ENCODE assay signal across 8 cellular contexts in genomic region chr14:56580317-56580711, GRCh38. TPM values are rescaled to one million over a fixed set of nuclear protein-coding genes. Genes with fewer than 3 reads are reported as not detected.
DNase-seq lines count a peak whose midpoint lies in the region; ATAC-seq and TF ChIP-seq lines count a peak whose summit lies in the region.

No MANE protein-coding gene starts in this region.

- no peak overlapping the region for H4K91ac ChIP-seq in trophoblast cell (ENCODE audit: low read depth, low read length)

- peak overlapping the region; percentile 98 for H2BK120ac ChIP-seq in trophoblast cell (ENCODE audit: insufficient read depth, low read length, poor library complexity)

- peak overlapping the region; percentile 98 for H3K18ac ChIP-seq in trophoblast cell (ENCODE audit: low read length)

- H4K12ac ChIP-seq in trophoblast cell (ENCODE audit: low read depth, low read length), result no peak overlapping the region

- peaks cover 32% of the 10 kb centered on the region for H3K4me1 Mint-ChIP-seq in activated CD4-positive, alpha-beta T cell treated with anti-CD3 and anti-CD28 coated beads, Interleukin-2, amount 10 ng/mL, durations not matched to agents 7 days and 5 days
- peaks cover 9% of the 10 kb centered on the region for H3K4me1 Mint-ChIP-seq in endothelial cell (ENCODE audit: unreplicated experiment)

- no peaks in the 10 kb centered on the region for H3K36me3 ChIP-seq in trophoblast cell (ENCODE audit: control insufficient read depth in 1 of 2, insufficient read depth in 2 of 2, low read length in 2 of 2)

- no peak for DNase-seq in activated CD4-positive, alpha-beta T cell treated with anti-CD3 and anti-CD28 coated beads, Interleukin-2, amount 10 ng/mL, durations not matched to agents 7 days and 5 days
- no peak for DNase-seq in activated CD4-positive, alpha-beta T cell treated with anti-CD3 and anti-CD28 coated beads, Interleukin-2, amount 50 U/mL, for 48 hours
- peak; percentile 74 for DNase-seq in NCI-H748 (lab: John Stamatoyannopoulos, UW; ENCODE audit: unreplicated experiment)
- DNase-seq in endothelial cell (ENCODE audit: low spot score), result no peak
- no peak for DNase-seq in trophoblast cell
- no peak for DNase-seq in medulla oblongata (ENCODE audit: extremely low spot score)

- peak overlapping the region; percentile 99 for H3K4me3 ChIP-seq in trophoblast cell (ENCODE audit: low read depth, low read length)

- H2AK5ac ChIP-seq in trophoblast cell (ENCODE audit: low read length), result no peak overlapping the region

- H3K9me3 Mint-ChIP-seq in activated CD4-positive, alpha-beta T cell treated with anti-CD3 and anti-CD28 coated beads, Interleukin-2, amount 10 ng/mL, durations not matched to agents 7 days and 5 days, result no peaks in the 10 kb centered on the region
- H3K9me3 Mint-ChIP-seq in endothelial cell (ENCODE audit: unreplicated experiment), result no peaks in the 10 kb centered on the region

- H3K27me3 ChIP-seq in trophoblast cell (ENCODE audit: insufficient read depth, low read length), result no peaks in the 10 kb centered on the region

- H2BK12ac ChIP-seq in trophoblast cell (ENCODE audit: low read length), result no peak overlapping the region

- peak overlapping the region; percentile 94 for H3K9ac ChIP-seq in trophoblast cell (ENCODE audit: low read length)

- peak overlapping the region; percentile 57 for H3K4me2 ChIP-seq in trophoblast cell (ENCODE audit: low read length)

- no peak for TF ChIP-seq CTCF in endothelial cell (IDR thresholded peaks at IDR 0.05; ENCODE audit: unreplicated experiment)

- H3K27ac ChIP-seq in trophoblast cell (ENCODE audit: low read depth, low read length), result no peak overlapping the region

- H3K27me3 Mint-ChIP-seq in activated CD4-positive, alpha-beta T cell treated with anti-CD3 and anti-CD28 coated beads, Interleukin-2, amount 10 ng/mL, durations not matched to agents 7 days and 5 days, result no peaks in the 10 kb centered on the region
- no peaks in the 10 kb centered on the region for H3K27me3 Mint-ChIP-seq in endothelial cell (ENCODE audit: unreplicated experiment)

- CTCF ChIA-PET in activated CD4-positive, alpha-beta T cell treated with anti-CD3 and anti-CD28 coated beads, Interleukin-2, amount 10 ng/mL, durations not matched to agents 7 days and 5 days (lab: Charles Lee), result interaction anchor here (0.7 to 1.0 kb wide), 7 partner anchors 9 to 26 kb away, joined by 3 to 7 read pairs (median 3); no protein-coding TSS in a partner anchor

- H3K27ac Mint-ChIP-seq in activated CD4-positive, alpha-beta T cell treated with anti-CD3 and anti-CD28 coated beads, Interleukin-2, amount 10 ng/mL, durations not matched to agents 7 days and 5 days, result peak overlapping the region; percentile 97
- H3K27ac Mint-ChIP-seq in endothelial cell (ENCODE audit: unreplicated experiment), result peak overlapping the region; percentile 69

- H3K14ac ChIP-seq in trophoblast cell (ENCODE audit: low read length), result no peak overlapping the region

- H3K79me1 ChIP-seq in trophoblast cell (ENCODE audit: low read length), result peaks cover 8% of the 10 kb centered on the region

- POLR2A ChIA-PET in activated CD4-positive, alpha-beta T cell treated with anti-CD3 and anti-CD28 coated beads, Interleukin-2, amount 10 ng/mL, durations not matched to agents 7 days and 5 days (lab: Charles Lee), result no interaction called here

- peaks cover 5% of the 10 kb centered on the region for H3K36me3 Mint-ChIP-seq in activated CD4-positive, alpha-beta T cell treated with anti-CD3 and anti-CD28 coated beads, Interleukin-2, amount 10 ng/mL, durations not matched to agents 7 days and 5 days (ENCODE audit: low read depth)
- no peaks in the 10 kb centered on the region for H3K36me3 Mint-ChIP-seq in endothelial cell (ENCODE audit: low read depth, unreplicated experiment)

- no CpG with 5 or more reads among the region's 6 CpGs for WGBS in trophoblast cell (ENCODE audit: extremely low coverage, insufficient coverage, insufficient read length)

- no peak overlapping the region for H2BK5ac ChIP-seq in trophoblast cell (ENCODE audit: low read depth, low read length, poor library complexity)

- peaks cover 3 to 6% of the 10 kb centered on the region in 2 experiments for H3K4me1 ChIP-seq in trophoblast cell (ENCODE audit: control insufficient read depth in 1 of 2, insufficient read depth in 2 of 2, low read length in 2 of 2)

- H4K8ac ChIP-seq in trophoblast cell (ENCODE audit: low read depth, low read length), result peak overlapping the region; percentile 99

- peak overlapping the region; percentile 95 for H3K4ac ChIP-seq in trophoblast cell (ENCODE audit: low read depth, low read length)

- no peak overlapping the region for H3K23ac ChIP-seq in trophoblast cell (ENCODE audit: low read length)

- peaks cover 10% of the 10 kb centered on the region for H3K79me2 ChIP-seq in trophoblast cell (ENCODE audit: control insufficient read depth, insufficient read depth, low read length, poor library complexity)

- H3K9me3 ChIP-seq in trophoblast cell (ENCODE audit: insufficient read depth, low read depth, low read length), result no peaks in the 10 kb centered on the region

- peak overlapping the region; percentile 88 for H3K4me3 Mint-ChIP-seq in activated CD4-positive, alpha-beta T cell treated with anti-CD3 and anti-CD28 coated beads, Interleukin-2, amount 10 ng/mL, durations not matched to agents 7 days and 5 days
- peak overlapping the region; percentile 92 for H3K4me3 Mint-ChIP-seq in endothelial cell (ENCODE audit: unreplicated experiment)

- no peak overlapping the region for H2AFZ ChIP-seq in trophoblast cell (ENCODE audit: insufficient read depth, low read length, poor library complexity)

- ATAC-seq in GM19463 (IDR thresholded peaks at IDR 0.05; ENCODE audit: unreplicated experiment), result no peak
- no peak for ATAC-seq in GM19467 (IDR thresholded peaks at IDR 0.05; ENCODE audit: unreplicated experiment)

RNA-seq across cellular contexts. Expression of gene TMEM260, which starts 0.7 kb away (rescaled TPM):
- total RNA-seq in activated CD4-positive, alpha-beta T cell treated with anti-CD3 and anti-CD28 coated beads, Interleukin-2, amount 10 ng/mL, durations not matched to agents 7 days and 5 days, result 10 to 100 TPM; 20.0 to 23.0 TPM
- 17.0 TPM for total RNA-seq in endothelial cell (ENCODE audit: unreplicated experiment)
- 16.3 and 17.4 TPM in 2 replicates for polyA plus RNA-seq in trophoblast cell (2013)
